In the genomic region with DNA sequence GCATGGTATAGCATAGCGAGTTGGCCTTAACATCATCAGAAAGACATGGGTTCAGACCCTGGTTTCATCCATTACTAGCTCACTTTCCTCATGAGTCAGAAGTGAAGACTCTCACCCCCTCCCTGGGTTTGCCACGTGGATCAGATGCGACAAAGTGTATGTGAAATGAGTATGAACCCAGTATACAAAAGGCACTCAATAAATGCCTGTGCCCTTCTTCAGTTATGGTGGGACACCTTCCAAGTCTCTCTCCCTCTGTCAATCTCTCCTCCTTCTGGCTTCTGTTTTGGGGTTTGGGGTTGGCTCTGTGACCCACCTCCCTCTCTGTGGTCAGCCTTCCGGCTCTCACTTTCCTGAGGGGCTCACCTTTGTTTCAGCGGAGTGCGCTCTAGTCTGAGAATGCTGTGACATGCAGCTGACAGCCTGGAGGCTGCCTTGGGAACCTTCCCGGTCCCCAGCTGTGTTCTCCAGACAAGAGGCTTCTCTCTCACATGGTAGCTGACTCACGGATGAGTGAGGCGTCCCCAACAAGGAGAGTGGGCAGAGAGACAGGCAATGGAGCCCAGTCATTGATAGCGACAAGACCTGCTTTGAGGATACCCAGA, we compare ENCODE assay signal across 1 cellular context.
TF ChIP-seq lines count a peak whose summit lies in the region.

No MANE protein-coding gene starts in this region.

TF ChIP-seq in GM12878, 131 proteins besides CTCF, POLR2A, EP300 and RAD21 (continued from another document):
- no peak for TF ChIP-seq ZBTB40 (IDR thresholded peaks at IDR 0.05; ENCODE audit: borderline replicate concordance)
TF ChIP-seq in GM12878: peak in this region for 15.
